8 cellular contexts compared by ENCODE assay signal in the genomic region with DNA sequence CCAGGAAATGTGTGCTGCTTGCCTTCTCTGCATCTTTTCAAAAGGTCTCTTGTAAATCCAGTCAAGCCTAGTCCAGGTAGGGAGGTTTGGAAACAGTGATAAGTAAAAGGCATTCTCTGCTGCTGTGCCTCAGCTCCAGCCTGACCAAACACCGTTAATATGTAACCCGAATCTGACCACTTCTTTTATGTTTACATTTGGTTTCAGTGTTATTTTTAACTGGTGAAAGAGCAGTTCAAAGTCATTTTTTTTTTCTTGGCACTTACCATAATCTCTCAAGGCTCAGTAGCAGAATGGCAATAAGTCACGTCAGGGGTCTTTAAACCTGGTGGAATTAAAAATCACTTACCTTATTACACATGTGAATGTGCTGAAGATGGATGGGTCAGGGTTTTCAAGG.
A peak's percentile ranks its signal among the peaks of the same experiment; 100 is the strongest.
DNase-seq lines count a peak whose midpoint lies in the region; ATAC-seq and TF ChIP-seq lines count a peak whose summit lies in the region.

No MANE protein-coding gene starts in this region.

- H3K36me3 ChIP-seq in DOHH2 (ENCODE audit: control insufficient read depth, low read length): no peaks in the 10 kb centered on the region

- no peak overlapping the region for H3K4me3 Mint-ChIP-seq in activated CD4-positive, alpha-beta T cell treated with anti-CD3 and anti-CD28 coated beads, Interleukin-2, amount 10 ng/mL, durations not matched to agents 24 days and 14 days

- ATAC-seq in GM21423 (IDR thresholded peaks at IDR 0.05; ENCODE audit: unreplicated experiment) (peak; percentile 51), HG02623 (IDR thresholded peaks at IDR 0.05; ENCODE audit: unreplicated experiment) (no peak)

- H3K27ac Mint-ChIP-seq in activated CD4-positive, alpha-beta T cell treated with anti-CD3 and anti-CD28 coated beads, Interleukin-2, amount 10 ng/mL, durations not matched to agents 24 days and 14 days: no peak overlapping the region

- H3K9me3 ChIP-seq in DOHH2 (ENCODE audit: control insufficient read depth, insufficient read depth, low read length): no peaks in the 10 kb centered on the region

- peaks cover 10% of the 10 kb centered on the region for H3K9me3 Mint-ChIP-seq in activated CD4-positive, alpha-beta T cell treated with anti-CD3 and anti-CD28 coated beads, Interleukin-2, amount 10 ng/mL, durations not matched to agents 24 days and 14 days

- no peaks in the 10 kb centered on the region for H3K27me3 ChIP-seq in DOHH2 (ENCODE audit: control insufficient read depth, low read length)

- intact Hi-C loops in activated CD4-positive, alpha-beta T cell treated with anti-CD3 and anti-CD28 coated beads, Interleukin-2, amount 10 ng/mL, durations not matched to agents 24 days and 14 days (cut with micrococcal nuclease): no loop called here

- TF ChIP-seq CTCF in DOHH2 (IDR thresholded peaks at IDR 0.05; ENCODE audit: low read depth, low read length, poor library complexity, severe bottlenecking): no peak

- H3K27ac ChIP-seq in DOHH2 (ENCODE audit: low read depth, low read length): no peak overlapping the region
- no peak overlapping the region for H3K27ac ChIP-seq in caudate nucleus (ENCODE audit: low read depth, low read length)

- peaks cover 69% of the 10 kb centered on the region for H3K4me1 ChIP-seq in DOHH2 (ENCODE audit: control insufficient read depth, low read length)

- peak overlapping the region; percentile 34 for H3K4me2 ChIP-seq in DOHH2 (ENCODE audit: low read length)

- no peaks in the 10 kb centered on the region for H3K9me2 ChIP-seq in DOHH2 (replicated peaks; ENCODE audit: control insufficient read depth, low read length)

- H3K27me3 Mint-ChIP-seq in activated CD4-positive, alpha-beta T cell treated with anti-CD3 and anti-CD28 coated beads, Interleukin-2, amount 10 ng/mL, durations not matched to agents 24 days and 14 days: peaks cover 40% of the 10 kb centered on the region

- no peaks in the 10 kb centered on the region for H3K36me3 Mint-ChIP-seq in activated CD4-positive, alpha-beta T cell treated with anti-CD3 and anti-CD28 coated beads, Interleukin-2, amount 10 ng/mL, durations not matched to agents 24 days and 14 days (ENCODE audit: low read depth)

- H3K4me1 Mint-ChIP-seq in activated CD4-positive, alpha-beta T cell treated with anti-CD3 and anti-CD28 coated beads, Interleukin-2, amount 10 ng/mL, durations not matched to agents 24 days and 14 days: peaks cover 5% of the 10 kb centered on the region

- DNase-seq in HT1080 (ENCODE audit: low read depth): peak; percentile 36
- DNase-seq in kidney glomerular epithelial cell (lab: John Stamatoyannopoulos, UW): peak; percentile 85
- no peak for DNase-seq in SK-N-DZ (ENCODE audit: low spot score)
- DNase-seq in caudate nucleus (lab: John Stamatoyannopoulos, UW): no peak
- DNase-seq in activated CD4-positive, alpha-beta T cell treated with anti-CD3 and anti-CD28 coated beads, Interleukin-2, amount 10 ng/mL, durations not matched to agents 24 days and 14 days: no peak

- H3F3A ChIP-seq in DOHH2 (ENCODE audit: control insufficient read depth, insufficient read depth): no peaks in the 10 kb centered on the region

- peak overlapping the region; percentile 3; the same call in 1 of the 2 replicates for H3K4me3 ChIP-seq in DOHH2 (ENCODE audit: low read length)

- H4K20me1 ChIP-seq in DOHH2 (ENCODE audit: control insufficient read depth, insufficient read depth, low read depth, low read length): no peaks in the 10 kb centered on the region

- H3K79me2 ChIP-seq in DOHH2 (ENCODE audit: control insufficient read depth, low read length): no peaks in the 10 kb centered on the region

Comparison
In these comparisons a context has a peak if more than half of its experiments do, and no peak if none do; other contexts are left out.
1. DNase-seq: peak in HT1080 (single experiment) and kidney glomerular epithelial cell (single experiment); none in SK-N-DZ (single experiment), caudate nucleus (0 of 61) and activated CD4-positive, alpha-beta T cell treated with anti-CD3 and anti-CD28 coated beads, Interleukin-2, amount 10 ng/mL, durations not matched to agents 24 days and 14 days (single experiment).